In genomic region chr20:31967830-31968249, GRCh38 we compare ENCODE assay signal across 9 cellular contexts. TPM values are rescaled to one million over a fixed set of nuclear protein-coding genes. Genes with fewer than 3 reads are reported as not detected.
DNase-seq lines count a peak whose midpoint lies in the region; ATAC-seq, FAIRE-seq and TF ChIP-seq lines count a peak whose summit lies in the region.
"Had no signal": no experiment of that assay in that cellular context is flagged by ENCODE, and none has a peak within 500 bp of the region (broad histone marks: within the 10 kb centered on the region; RNA-seq: fewer than 3 reads in every experiment).

Gene XKR7, plus strand, starts transcription at chr20:31968151. Its CDS starts 25 bp downstream, at chr20:31968176.

- H3K9me3 ChIP-seq in DOHH2 (ENCODE audit: control insufficient read depth, insufficient read depth, low read length), result no peaks in the 10 kb centered on the region

- no peaks in the 10 kb centered on the region for H3K36me3 Mint-ChIP-seq in activated T-helper 17 cell treated with anti-CD3 and anti-CD28 coated beads, Interleukin-2, amount 50 U/mL, for 72 hours (ENCODE audit: low read depth)
- no peaks in the 10 kb centered on the region for H3K36me3 Mint-ChIP-seq in naive thymus-derived CD8-positive, alpha-beta T cell

- H3K4me3 ChIP-seq in DOHH2 (ENCODE audit: low read length), result peak within 1 kb of the TSS; percentile 56

- peak within 1 kb of the TSS; percentile 51 for H3K4me2 ChIP-seq in DOHH2 (ENCODE audit: low read length)
- H3K4me2 ChIP-seq: KMS-11 had no signal

- H3K27me3 ChIP-seq in DOHH2 (ENCODE audit: control insufficient read depth, low read length), result peaks cover 56% of the 10 kb centered on the region

- peak; percentile 7 for ATAC-seq in activated T-helper 17 cell treated with anti-CD3 and anti-CD28 coated beads, Interleukin-2, amount 50 U/mL, for 72 hours (replicated peaks)
- ATAC-seq in naive thymus-derived CD8-positive, alpha-beta T cell, result peak; percentile 45 to 50
- no peak for ATAC-seq in HG02884 (IDR thresholded peaks at IDR 0.05; ENCODE audit: unreplicated experiment)
- ATAC-seq in HG02938 (IDR thresholded peaks at IDR 0.05; ENCODE audit: unreplicated experiment), result no peak

- no peaks in the 10 kb centered on the region for H3F3A ChIP-seq in DOHH2 (ENCODE audit: control insufficient read depth, insufficient read depth)

- no peak within 1 kb of the TSS for H3K27ac ChIP-seq in DOHH2 (ENCODE audit: low read depth, low read length)
- H3K27ac ChIP-seq: KMS-11 had no signal

- peaks cover 4% of the 10 kb centered on the region for H3K4me1 Mint-ChIP-seq in activated T-helper 17 cell treated with anti-CD3 and anti-CD28 coated beads, Interleukin-2, amount 50 U/mL, for 72 hours
- peaks cover 5 to 12% (median 7%) of the 10 kb centered on the region in 4 donors for H3K4me1 Mint-ChIP-seq in naive thymus-derived CD8-positive, alpha-beta T cell

- DNase-seq in NCI-H128 (lab: John Stamatoyannopoulos, UW; ENCODE audit: unreplicated experiment) (peak; percentile 34), urothelium cell line (ENCODE audit: low spot score) (no peak)
- DNase-seq in naive thymus-derived CD8-positive, alpha-beta T cell, result peak in 2 of 10 donors; percentile 6 to 11

- H3K36me3 ChIP-seq in DOHH2 (ENCODE audit: control insufficient read depth, low read length), result no peaks in the 10 kb centered on the region

- peaks cover 54% of the 10 kb centered on the region for H3K27me3 Mint-ChIP-seq in activated T-helper 17 cell treated with anti-CD3 and anti-CD28 coated beads, Interleukin-2, amount 50 U/mL, for 72 hours
- H3K27me3 Mint-ChIP-seq in naive thymus-derived CD8-positive, alpha-beta T cell, result peaks cover 24 to 73% (median 55%) of the 10 kb centered on the region in 5 donors

- no peaks in the 10 kb centered on the region for H4K20me1 ChIP-seq in DOHH2 (ENCODE audit: control insufficient read depth, insufficient read depth, low read depth, low read length)

- H3K27ac Mint-ChIP-seq in activated T-helper 17 cell treated with anti-CD3 and anti-CD28 coated beads, Interleukin-2, amount 50 U/mL, for 72 hours, result no peak within 1 kb of the TSS
- H3K27ac Mint-ChIP-seq in naive thymus-derived CD8-positive, alpha-beta T cell, result peak within 1 kb of the TSS in 3 of 10 donors; percentile 5 to 76 (median 38)

- POLR2A ChIA-PET in naive thymus-derived CD8-positive, alpha-beta T cell (lab: Charles Lee), result interaction anchor here (0.8 kb wide), 1 partner anchor 7 kb away, joined by 4 read pairs; no protein-coding TSS in a partner anchor

- peaks cover 3% of the 10 kb centered on the region for H3K9me3 Mint-ChIP-seq in activated T-helper 17 cell treated with anti-CD3 and anti-CD28 coated beads, Interleukin-2, amount 50 U/mL, for 72 hours
- H3K9me3 Mint-ChIP-seq in naive thymus-derived CD8-positive, alpha-beta T cell, result peaks cover 0 to 2% (median 0%) of the 10 kb centered on the region in 9 donors

- H3K4me1 ChIP-seq in DOHH2 (ENCODE audit: control insufficient read depth, low read length), result peaks cover 3% of the 10 kb centered on the region; the same call in 1 of the 2 replicates

- no peak for TF ChIP-seq CTCF in DOHH2 (IDR thresholded peaks at IDR 0.05; ENCODE audit: low read depth, low read length, poor library complexity, severe bottlenecking)

- H3K4me3 Mint-ChIP-seq in activated T-helper 17 cell treated with anti-CD3 and anti-CD28 coated beads, Interleukin-2, amount 50 U/mL, for 72 hours, result peak within 1 kb of the TSS; percentile 59
- peak within 1 kb of the TSS; percentile 78 to 93 (median 91) for H3K4me3 Mint-ChIP-seq in naive thymus-derived CD8-positive, alpha-beta T cell

- H3K9me2 ChIP-seq in DOHH2 (replicated peaks; ENCODE audit: control insufficient read depth, low read length), result no peaks in the 10 kb centered on the region

- FAIRE-seq in urothelium cell line (lab: Jason Lieb, UNC), result no peak
- FAIRE-seq: endometrium had no signal

- no peaks in the 10 kb centered on the region for H3K79me2 ChIP-seq in DOHH2 (ENCODE audit: control insufficient read depth, low read length)

RNA-seq across cellular contexts. Expression of gene XKR7, which starts in this region (rescaled TPM):
- under 1 TPM; 0.03 to 0.04 TPM for total RNA-seq in activated T-helper 17 cell treated with anti-CD3 and anti-CD28 coated beads, Interleukin-2, amount 50 U/mL, for 72 hours
- not detected for total RNA-seq in naive thymus-derived CD8-positive, alpha-beta T cell
- polyA plus RNA-seq in naive thymus-derived CD8-positive, alpha-beta T cell, result not detected

Comparison
In these comparisons a context has a peak if more than half of its experiments do, and no peak if none do; other contexts are left out.
1. Peak in ATAC-seq in activated T-helper 17 cell treated with anti-CD3 and anti-CD28 coated beads, Interleukin-2, amount 50 U/mL, for 72 hours; RNA of the gene not detected or under 1 TPM.
2. Peak in ATAC-seq in naive thymus-derived CD8-positive, alpha-beta T cell; RNA of the gene not detected or under 1 TPM.